ENCODE assay signal across 1 cellular context in genomic region chr7:66146701-66147100, GRCh38.
TF ChIP-seq lines count a peak whose summit lies in the region.

No MANE protein-coding gene starts in this region.

TF ChIP-seq in K562, 482 proteins besides CTCF, POLR2A, EP300 and RAD21 (continued from another document):
- TF ChIP-seq, protein P1, sequence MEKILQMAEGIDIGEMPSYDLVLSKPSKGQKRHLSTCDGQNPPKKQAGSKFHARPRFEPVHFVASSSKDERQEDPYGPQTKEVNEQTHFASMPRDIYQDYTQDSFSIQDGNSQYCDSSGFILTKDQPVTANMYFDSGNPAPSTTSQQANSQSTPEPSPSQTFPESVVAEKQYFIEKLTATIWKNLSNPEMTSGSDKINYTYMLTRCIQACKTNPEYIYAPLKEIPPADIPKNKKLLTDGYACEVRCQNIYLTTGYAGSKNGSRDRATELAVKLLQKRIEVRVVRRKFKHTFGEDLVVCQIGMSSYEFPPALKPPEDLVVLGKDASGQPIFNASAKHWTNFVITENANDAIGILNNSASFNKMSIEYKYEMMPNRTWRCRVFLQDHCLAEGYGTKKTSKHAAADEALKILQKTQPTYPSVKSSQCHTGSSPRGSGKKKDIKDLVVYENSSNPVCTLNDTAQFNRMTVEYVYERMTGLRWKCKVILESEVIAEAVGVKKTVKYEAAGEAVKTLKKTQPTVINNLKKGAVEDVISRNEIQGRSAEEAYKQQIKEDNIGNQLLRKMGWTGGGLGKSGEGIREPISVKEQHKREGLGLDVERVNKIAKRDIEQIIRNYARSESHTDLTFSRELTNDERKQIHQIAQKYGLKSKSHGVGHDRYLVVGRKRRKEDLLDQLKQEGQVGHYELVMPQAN (IDR thresholded peaks at IDR 0.05; ENCODE audit: borderline replicate concordance), result no peak
- TF ChIP-seq POLR3A (IDR thresholded peaks at IDR 0.05; ENCODE audit: borderline replicate concordance, extremely low read depth, insufficient read depth, insufficient read length) (no peak), KLF10 (CRISPR knock-in tag; IDR thresholded peaks at IDR 0.05) (no peak), EHMT2 (IDR thresholded peaks at IDR 0.05) (no peak), CBFA2T2 (conservative IDR thresholded peaks at IDR 0.05) (no peak), ETV1 (tag; conservative IDR thresholded peaks at IDR 0.05; ENCODE audit: low read depth) (no peak), YY1 (IDR thresholded peaks at IDR 0.05; ENCODE audit: borderline replicate concordance in 1 of 3, control insufficient read depth in 1 of 3, extremely low read depth in 1 of 3, insufficient read depth in 3 of 3, insufficient read length in 1 of 3, insufficient replicate concordance in 2 of 3, low read depth in 1 of 3, low read length in 2 of 3) (no peak), TAL1 (IDR thresholded peaks at IDR 0.05) (no peak), ZNF780A (CRISPR knock-in tag; IDR thresholded peaks at IDR 0.05) (no peak), TOE1 (IDR thresholded peaks at IDR 0.05; ENCODE audit: borderline replicate concordance) (no peak), TOE1 (CRISPR knock-in tag; IDR thresholded peaks at IDR 0.05; ENCODE audit: borderline replicate concordance, low read depth) (no peak), RERE (CRISPR knock-in tag; IDR thresholded peaks at IDR 0.05; ENCODE audit: borderline replicate concordance) (no peak), CGGBP1 (CRISPR knock-in tag; IDR thresholded peaks at IDR 0.05) (no peak), TCFL5 (CRISPR knock-in tag; conservative IDR thresholded peaks at IDR 0.05) (no peak), POLR2G (IDR thresholded peaks at IDR 0.05; ENCODE audit: low read depth, low read length) (no peak)
- TF ChIP-seq, protein P2, sequence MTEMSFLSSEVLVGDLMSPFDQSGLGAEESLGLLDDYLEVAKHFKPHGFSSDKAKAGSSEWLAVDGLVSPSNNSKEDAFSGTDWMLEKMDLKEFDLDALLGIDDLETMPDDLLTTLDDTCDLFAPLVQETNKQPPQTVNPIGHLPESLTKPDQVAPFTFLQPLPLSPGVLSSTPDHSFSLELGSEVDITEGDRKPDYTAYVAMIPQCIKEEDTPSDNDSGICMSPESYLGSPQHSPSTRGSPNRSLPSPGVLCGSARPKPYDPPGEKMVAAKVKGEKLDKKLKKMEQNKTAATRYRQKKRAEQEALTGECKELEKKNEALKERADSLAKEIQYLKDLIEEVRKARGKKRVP (CRISPR knock-in tag; IDR thresholded peaks at IDR 0.05), result no peak
